In the genomic region with DNA sequence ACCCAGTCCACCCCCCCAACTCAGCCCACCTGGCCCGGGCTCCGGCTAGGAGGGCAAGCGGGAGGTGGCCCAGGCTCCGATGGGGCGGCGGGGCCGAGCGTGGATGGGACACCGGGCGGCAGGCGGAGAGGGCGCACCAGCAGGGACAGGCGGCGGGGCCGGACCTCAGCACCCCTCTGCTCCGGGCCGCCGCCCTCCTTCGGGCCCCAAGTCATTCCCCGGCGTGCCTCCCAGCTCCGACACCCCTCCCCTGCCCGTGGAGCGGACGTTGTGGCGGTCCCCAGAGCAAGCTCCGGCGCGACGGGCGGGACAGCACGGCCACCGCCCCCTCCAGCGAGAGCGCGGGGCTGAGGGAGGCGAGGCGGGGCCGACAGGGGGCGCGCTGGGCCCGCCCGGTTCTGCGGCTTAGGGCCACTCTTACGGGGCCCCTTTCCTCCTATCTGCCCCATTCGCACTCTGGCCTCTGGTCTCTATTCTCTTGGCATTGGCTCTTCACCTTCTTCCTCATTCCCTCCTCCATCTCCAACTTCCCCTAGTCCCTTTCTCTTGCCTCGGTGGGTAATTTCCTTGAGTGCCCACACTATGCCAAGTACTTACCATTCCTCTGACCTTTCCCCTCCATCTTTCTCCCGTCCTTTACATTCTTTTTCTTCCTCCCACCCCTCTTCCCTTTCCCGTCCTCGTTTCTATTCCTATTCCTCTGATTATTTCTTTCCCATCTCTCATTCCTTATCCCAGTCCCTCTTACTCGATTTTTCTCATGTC, we compare ENCODE assay signal across 9 cellular contexts. TPM values are rescaled to one million over a fixed set of nuclear protein-coding genes. Genes with fewer than 3 reads are reported as not detected.
DNase-seq lines count a peak whose midpoint lies in the region; ATAC-seq, FAIRE-seq and TF ChIP-seq lines count a peak whose summit lies in the region.
"Had no signal": no experiment of that assay in that cellular context is flagged by ENCODE, and none has a peak within 500 bp of the region (broad histone marks: within the 10 kb centered on the region; RNA-seq: fewer than 3 reads in every experiment).

No MANE protein-coding gene starts in this region.

- H3K4ac ChIP-seq in mesenchymal stem cell (ENCODE audit: low read depth in 1 of 2, low read length in 2 of 2): no peak overlapping the region

- peak overlapping the region in 1 of 2 experiments; percentile 23 for H3K23ac ChIP-seq in mesenchymal stem cell (ENCODE audit: low read length in 2 of 2)

- intact Hi-C loops in colonic mucosa (cut with DNase I): no loop called here

- DNase-seq in GM12891 (ENCODE audit: insufficient read length, low spot score) (peak; percentile 73), HuH-7.5 (ENCODE audit: low spot score) (peak; percentile 85), colonic mucosa (peak; percentile 37), mesenchymal stem cell (no peak), NCI-H226 (no peak)
- DNase-seq in activated CD4-positive, CD25-positive, alpha-beta regulatory T cell (lab: John Stamatoyannopoulos, UW): peak in 3 of 4 experiments; percentile 17 to 33 (median 28)

- H4K8ac ChIP-seq in mesenchymal stem cell (ENCODE audit: low read length): no peak overlapping the region

- no peak overlapping the region for H2BK15ac ChIP-seq in mesenchymal stem cell (ENCODE audit: low read depth, poor library complexity, severe bottlenecking)

- H4K91ac ChIP-seq in mesenchymal stem cell (ENCODE audit: low read length): no peak overlapping the region

- H2BK5ac ChIP-seq in mesenchymal stem cell (ENCODE audit: low read depth, low read length, poor library complexity, severe bottlenecking): no peak overlapping the region

- peak; percentile 80 for ATAC-seq in stimulated activated memory B cell treated with anti-CD40 and anti-IgM and Interleukin-4, amounts not matched to agents 10 μg/mL and 1 μg/mL and 100 μg/mL, for 72 hours
- no peak for ATAC-seq in HG03025 (IDR thresholded peaks at IDR 0.05; ENCODE audit: low FRiP score, unreplicated experiment)

- no peak overlapping the region for H2AFZ ChIP-seq in mesenchymal stem cell (ENCODE audit: low read depth, low read length)

- no peaks in the 10 kb centered on the region for H3K9me3 Mint-ChIP-seq in stimulated activated memory B cell treated with anti-CD40 and anti-IgM and Interleukin-4, amounts not matched to agents 10 μg/mL and 1 μg/mL and 100 μg/mL, for 72 hours

- peak overlapping the region; percentile 90 for H3K4me2 ChIP-seq in mesenchymal stem cell (ENCODE audit: low read length, poor library complexity, severe bottlenecking)

- no peaks in the 10 kb centered on the region for H3K36me3 Mint-ChIP-seq in stimulated activated memory B cell treated with anti-CD40 and anti-IgM and Interleukin-4, amounts not matched to agents 10 μg/mL and 1 μg/mL and 100 μg/mL, for 72 hours

- TF ChIP-seq POLR2A in GM12891 (IDR thresholded peaks at IDR 0.05; ENCODE audit: low read depth, low read length): no peak

- H3K27me3 ChIP-seq in colonic mucosa (peaks cover 44% of the 10 kb centered on the region), mesenchymal stem cell (ENCODE audit: control insufficient read depth in 1 of 2, insufficient read depth in 1 of 2, low read length in 2 of 2) (peaks cover 71 to 88% of the 10 kb centered on the region in 2 experiments)

- H3K27ac ChIP-seq in colonic mucosa (no peak overlapping the region), mesenchymal stem cell (ENCODE audit: low read length, poor library complexity, severe bottlenecking) (no peak overlapping the region)

- H3K27me3 Mint-ChIP-seq in stimulated activated memory B cell treated with anti-CD40 and anti-IgM and Interleukin-4, amounts not matched to agents 10 μg/mL and 1 μg/mL and 100 μg/mL, for 72 hours: peaks cover 48% of the 10 kb centered on the region

- WGBS in mesenchymal stem cell: 3% methylated on average over 42 of the region's 51 CpGs

- H3K4me1 ChIP-seq in colonic mucosa (peaks cover 6% of the 10 kb centered on the region), mesenchymal stem cell (ENCODE audit: control insufficient read depth, insufficient read depth, low read depth, low read length) (peaks cover 16% of the 10 kb centered on the region)

- H3K4me3 ChIP-seq in colonic mucosa (peak overlapping the region; percentile 40), mesenchymal stem cell (ENCODE audit: insufficient read depth in 1 of 2, low read depth in 1 of 2, low read length in 2 of 2) (peak overlapping the region; percentile 33 to 44)

- no peak overlapping the region for H2BK12ac ChIP-seq in mesenchymal stem cell (ENCODE audit: low read length in 2 of 2)

- peak; percentile 16 for FAIRE-seq in GM12891 (lab: Jason Lieb, UNC)

- no peaks in the 10 kb centered on the region for H3K9me3 ChIP-seq in colonic mucosa
- H3K9me3 ChIP-seq in mesenchymal stem cell (ENCODE audit: control insufficient read depth, low read length): no peaks in the 10 kb centered on the region

- no peak overlapping the region for H3K27ac Mint-ChIP-seq in stimulated activated memory B cell treated with anti-CD40 and anti-IgM and Interleukin-4, amounts not matched to agents 10 μg/mL and 1 μg/mL and 100 μg/mL, for 72 hours

- H3K4me3 Mint-ChIP-seq in stimulated activated memory B cell treated with anti-CD40 and anti-IgM and Interleukin-4, amounts not matched to agents 10 μg/mL and 1 μg/mL and 100 μg/mL, for 72 hours: peak overlapping the region; percentile 75

- H3K36me3 ChIP-seq in colonic mucosa: no peaks in the 10 kb centered on the region
- no peaks in the 10 kb centered on the region for H3K36me3 ChIP-seq in mesenchymal stem cell (ENCODE audit: control insufficient read depth in 1 of 2, insufficient read depth in 2 of 2, low read depth in 1 of 2, low read length in 2 of 2)

- H3K9ac ChIP-seq in colonic mucosa (ENCODE audit: low read depth in 2 of 2, low read length in 2 of 2): no peak overlapping the region
- no peak overlapping the region for H3K9ac ChIP-seq in mesenchymal stem cell (ENCODE audit: low read length)

- TF ChIP-seq CTCF in colonic mucosa (IDR thresholded peaks at IDR 0.05): peak; percentile 82

- no peak overlapping the region for H2AK5ac ChIP-seq in mesenchymal stem cell (ENCODE audit: low read length, severe bottlenecking)

- no peak overlapping the region for H3K18ac ChIP-seq in mesenchymal stem cell (ENCODE audit: low read depth in 1 of 2, low read length in 2 of 2)

- peaks cover 22% of the 10 kb centered on the region for H3K4me1 Mint-ChIP-seq in stimulated activated memory B cell treated with anti-CD40 and anti-IgM and Interleukin-4, amounts not matched to agents 10 μg/mL and 1 μg/mL and 100 μg/mL, for 72 hours

- no peaks in the 10 kb centered on the region for H3K79me1 ChIP-seq in mesenchymal stem cell (replicated peaks; ENCODE audit: low read length, poor library complexity, severe bottlenecking)

- H2BK120ac ChIP-seq in mesenchymal stem cell (ENCODE audit: low read depth, low read length): no peak overlapping the region

- no peak overlapping the region for H3K14ac ChIP-seq in mesenchymal stem cell (ENCODE audit: low read length in 2 of 2)

TF ChIP-seq in GM12891, 5 proteins besides CTCF, POLR2A, EP300 and RAD21:
- TF ChIP-seq PAX5 (IDR thresholded peaks at IDR 0.05; ENCODE audit: insufficient read depth, low read length, severe bottlenecking) (no peak), POLR2AphosphoS5 (IDR thresholded peaks at IDR 0.05; ENCODE audit: low read depth, low read length) (no peak), TAF1 (IDR thresholded peaks at IDR 0.05; ENCODE audit: low read depth, low read length) (no peak)

RNA-seq across cellular contexts. Expression of gene GBX1, which starts 0.7 kb away (rescaled TPM):
- not detected for polyA plus RNA-seq in GM12891 (2012; ENCODE audit: low read depth, missing spikeins)
- total RNA-seq in colonic mucosa: not detected
- polyA plus RNA-seq in mesenchymal stem cell (2013, experiment 1 of 2): not detected
- polyA plus RNA-seq in mesenchymal stem cell (2013, experiment 2 of 2): not detected
- total RNA-seq: dermis microvascular lymphatic vessel endothelial cell had no signal

RNA-seq across cellular contexts. Expression of gene ASB10, which starts 18.8 kb away (rescaled TPM):
- polyA plus RNA-seq in GM12891 (2012; ENCODE audit: low read depth, missing spikeins): not detected
- total RNA-seq in colonic mucosa: not detected
- not detected for polyA plus RNA-seq in mesenchymal stem cell (2013, experiment 1 of 2)
- polyA plus RNA-seq in mesenchymal stem cell (2013, experiment 2 of 2): not detected
- total RNA-seq: dermis microvascular lymphatic vessel endothelial cell had no signal

RNA-seq across cellular contexts. Expression of gene H2BK1, which starts 42.1 kb away (rescaled TPM):
- polyA plus RNA-seq in GM12891 (2012; ENCODE audit: low read depth, missing spikeins): not detected
- total RNA-seq in colonic mucosa: not detected
- polyA plus RNA-seq in mesenchymal stem cell (2013, experiment 1 of 2): not detected
- not detected for polyA plus RNA-seq in mesenchymal stem cell (2013, experiment 2 of 2)
- total RNA-seq: dermis microvascular lymphatic vessel endothelial cell had no signal

RNA-seq across cellular contexts. Expression of gene ABCF2, which starts 58.8 kb away (rescaled TPM):
- 29.6 TPM for polyA plus RNA-seq in GM12891 (2012; ENCODE audit: low read depth, missing spikeins)
- 10 to 100 TPM; 25.6 to 38.3 TPM for total RNA-seq in colonic mucosa
- 26.1 TPM for polyA plus RNA-seq in mesenchymal stem cell (2013, experiment 1 of 2)
- polyA plus RNA-seq in mesenchymal stem cell (2013, experiment 2 of 2): 25.0 TPM

Comparison
In these comparisons a context has a peak if more than half of its experiments do, and no peak if none do; other contexts are left out.
1. DNase-seq: peak in GM12891 (single experiment), HuH-7.5 (single experiment), activated CD4-positive, CD25-positive, alpha-beta regulatory T cell (3 of 4) and colonic mucosa (single experiment); none in mesenchymal stem cell (single experiment) and NCI-H226 (single experiment).